Comparison of ENCODE assay signal across 8 cellular contexts in genomic region chr6:159169557-159170332, GRCh38. TPM values are rescaled to one million over a fixed set of nuclear protein-coding genes. Genes with fewer than 3 reads are reported as not detected.
A peak's percentile ranks its signal among the peaks of the same experiment; 100 is the strongest.
DNase-seq lines count a peak whose midpoint lies in the region; ATAC-seq lines count a peak whose summit lies in the region.

No MANE protein-coding gene starts in this region.

- peak overlapping the region; percentile 43 for H3K4me3 Mint-ChIP-seq in T-helper 1 cell treated with Interleukin-12 subunit alpha and Interleukin-12 subunit beta and Interleukin-4 antibody, amounts not matched to agents 30 μg/mL and 1 μg/mL, for 36 hours
- H3K4me3 Mint-ChIP-seq in activated naive CD8-positive, alpha-beta T cell treated with anti-CD3 and anti-CD28 coated beads, Interleukin-2, amount 50 U/mL, for 24 hours = peak overlapping the region; percentile 60
- H3K4me3 Mint-ChIP-seq in stimulated activated effector memory CD8-positive, alpha-beta T cell treated with anti-CD3 and anti-CD28 coated beads, Interleukin-12 subunit alpha, Interleukin-12 subunit beta, amount 100 ng/mL, for 72 hours = peak overlapping the region; percentile 61

- DNase-seq in T-helper 1 cell = no peak
- DNase-seq in MG63 = peak; percentile 64
- DNase-seq in activated naive CD8-positive, alpha-beta T cell treated with anti-CD3 and anti-CD28 coated beads, Interleukin-2, amount 50 U/mL, for 24 hours = peak; percentile 32
- peak; percentile 76 for DNase-seq in iPS-NIHi11 (ENCODE audit: low spot score)
- peak; percentile 7 to 55 for DNase-seq in stimulated activated effector memory CD8-positive, alpha-beta T cell treated with anti-CD3 and anti-CD28 coated beads, Interleukin-12 subunit alpha, Interleukin-12 subunit beta, amount 100 ng/mL, for 72 hours (ENCODE audit: low spot score in 2 of 2)
- no peak for DNase-seq in NCI-H2081 treated with DMSO at 0.1 percent for 48 hours (lab: John Stamatoyannopoulos, UW)

- H3K9me3 Mint-ChIP-seq in T-helper 1 cell treated with Interleukin-12 subunit alpha and Interleukin-12 subunit beta and Interleukin-4 antibody, amounts not matched to agents 30 μg/mL and 1 μg/mL, for 36 hours = no peaks in the 10 kb centered on the region
- H3K9me3 Mint-ChIP-seq in activated naive CD8-positive, alpha-beta T cell treated with anti-CD3 and anti-CD28 coated beads, Interleukin-2, amount 50 U/mL, for 24 hours = no peaks in the 10 kb centered on the region
- no peaks in the 10 kb centered on the region for H3K9me3 Mint-ChIP-seq in stimulated activated effector memory CD8-positive, alpha-beta T cell treated with anti-CD3 and anti-CD28 coated beads, Interleukin-12 subunit alpha, Interleukin-12 subunit beta, amount 100 ng/mL, for 72 hours

- peak; percentile 52 for ATAC-seq in activated naive CD8-positive, alpha-beta T cell treated with anti-CD3 and anti-CD28 coated beads, Interleukin-2, amount 50 U/mL, for 24 hours
- ATAC-seq in stimulated activated effector memory CD8-positive, alpha-beta T cell treated with anti-CD3 and anti-CD28 coated beads, Interleukin-12 subunit alpha, Interleukin-12 subunit beta, amount 100 ng/mL, for 72 hours = peak; percentile 62
- no peak for ATAC-seq in HG02840 (IDR thresholded peaks at IDR 0.05; ENCODE audit: low FRiP score, unreplicated experiment)

- H3K9me3 ChIP-seq in MG63 = no peaks in the 10 kb centered on the region

- H3K27me3 Mint-ChIP-seq in T-helper 1 cell treated with Interleukin-12 subunit alpha and Interleukin-12 subunit beta and Interleukin-4 antibody, amounts not matched to agents 30 μg/mL and 1 μg/mL, for 36 hours (ENCODE audit: low read depth) = peaks cover 91% of the 10 kb centered on the region
- peaks cover 85% of the 10 kb centered on the region for H3K27me3 Mint-ChIP-seq in activated naive CD8-positive, alpha-beta T cell treated with anti-CD3 and anti-CD28 coated beads, Interleukin-2, amount 50 U/mL, for 24 hours

- H3K36me3 Mint-ChIP-seq in T-helper 1 cell treated with Interleukin-12 subunit alpha and Interleukin-12 subunit beta and Interleukin-4 antibody, amounts not matched to agents 30 μg/mL and 1 μg/mL, for 36 hours (ENCODE audit: low read depth) = no peaks in the 10 kb centered on the region
- no peaks in the 10 kb centered on the region for H3K36me3 Mint-ChIP-seq in activated naive CD8-positive, alpha-beta T cell treated with anti-CD3 and anti-CD28 coated beads, Interleukin-2, amount 50 U/mL, for 24 hours (ENCODE audit: low read depth)
- H3K36me3 Mint-ChIP-seq in stimulated activated effector memory CD8-positive, alpha-beta T cell treated with anti-CD3 and anti-CD28 coated beads, Interleukin-12 subunit alpha, Interleukin-12 subunit beta, amount 100 ng/mL, for 72 hours = peaks cover 4% of the 10 kb centered on the region

- no peaks in the 10 kb centered on the region for H3K36me3 ChIP-seq in MG63

- H3K27ac Mint-ChIP-seq in T-helper 1 cell treated with Interleukin-12 subunit alpha and Interleukin-12 subunit beta and Interleukin-4 antibody, amounts not matched to agents 30 μg/mL and 1 μg/mL, for 36 hours = no peak overlapping the region
- no peak overlapping the region for H3K27ac Mint-ChIP-seq in activated naive CD8-positive, alpha-beta T cell treated with anti-CD3 and anti-CD28 coated beads, Interleukin-2, amount 50 U/mL, for 24 hours
- no peak overlapping the region for H3K27ac Mint-ChIP-seq in stimulated activated effector memory CD8-positive, alpha-beta T cell treated with anti-CD3 and anti-CD28 coated beads, Interleukin-12 subunit alpha, Interleukin-12 subunit beta, amount 100 ng/mL, for 72 hours

- H3K27me3 ChIP-seq in MG63 = peaks cover 14% of the 10 kb centered on the region; the same call in 1 of the 2 replicates

- peak overlapping the region; percentile 43 for H3K4me3 ChIP-seq in MG63

- H3K4me1 Mint-ChIP-seq in T-helper 1 cell treated with Interleukin-12 subunit alpha and Interleukin-12 subunit beta and Interleukin-4 antibody, amounts not matched to agents 30 μg/mL and 1 μg/mL, for 36 hours (ENCODE audit: low read depth) = peaks cover 12% of the 10 kb centered on the region
- peaks cover 16% of the 10 kb centered on the region for H3K4me1 Mint-ChIP-seq in activated naive CD8-positive, alpha-beta T cell treated with anti-CD3 and anti-CD28 coated beads, Interleukin-2, amount 50 U/mL, for 24 hours
- peaks cover 28% of the 10 kb centered on the region for H3K4me1 Mint-ChIP-seq in stimulated activated effector memory CD8-positive, alpha-beta T cell treated with anti-CD3 and anti-CD28 coated beads, Interleukin-12 subunit alpha, Interleukin-12 subunit beta, amount 100 ng/mL, for 72 hours

RNA-seq across cellular contexts. Expression of gene FNDC1, which starts 0.5 kb away (rescaled TPM):
- total RNA-seq in MG63 (2014; rRNA removed; shearing (Covaris generic); ENCODE audit: low replicate concordance) = 0.05 TPM in 1 of 2 replicates, not detected in the other

Comparison
In these comparisons a context has a peak if more than half of its experiments do, and no peak if none do; other contexts are left out.
1. DNase-seq: peak in MG63 (single experiment), activated naive CD8-positive, alpha-beta T cell treated with anti-CD3 and anti-CD28 coated beads, Interleukin-2, amount 50 U/mL, for 24 hours (single experiment), iPS-NIHi11 (single experiment) and stimulated activated effector memory CD8-positive, alpha-beta T cell treated with anti-CD3 and anti-CD28 coated beads, Interleukin-12 subunit alpha, Interleukin-12 subunit beta, amount 100 ng/mL, for 72 hours (2 of 2); none in T-helper 1 cell (0 of 5) and NCI-H2081 treated with DMSO at 0.1 percent for 48 hours (single experiment).
2. Peak in every context shown above with its lines, with median percentiles within 50 percentile points of each other: H3K4me3 Mint-ChIP-seq.